26 cellular contexts compared by ENCODE assay signal in the genomic region with DNA sequence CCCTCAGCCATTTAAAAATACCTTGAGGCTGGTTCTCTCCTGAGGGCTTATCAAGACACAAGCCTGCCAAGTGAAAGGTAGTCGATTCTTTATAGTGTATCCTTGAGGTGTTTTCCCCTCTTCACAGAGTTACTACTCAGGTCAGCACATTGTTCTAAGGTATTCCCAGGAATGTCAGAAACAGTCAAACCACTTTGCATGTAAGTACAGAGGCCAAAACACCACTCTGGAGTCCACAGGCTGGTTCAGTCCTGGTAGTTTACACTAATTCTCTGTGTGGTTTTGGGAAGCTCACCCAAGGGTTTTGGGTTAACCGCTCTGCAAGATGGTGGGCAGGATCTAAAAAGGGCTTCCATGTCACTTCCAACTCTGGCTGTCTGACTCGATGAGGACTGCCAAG.
"Had no signal": no experiment of that assay in that cellular context is flagged by ENCODE, and none has a peak within 500 bp of the region (broad histone marks: within the 10 kb centered on the region; RNA-seq: fewer than 3 reads in every experiment).

No MANE protein-coding gene starts in this region.

- H3K9me3 Mint-ChIP-seq: nephron; neural progenitor cell; stimulated activated effector memory CD8-positive, alpha-beta T cell treated with anti-CD3 and anti-CD28 coated beads, Interleukin-12 subunit alpha, Interleukin-12 subunit beta, amount 100 ng/mL, for 72 hours had no signal

- H2AFZ ChIP-seq: neural progenitor cell, parathyroid adenoma had no signal

- H3K36me3 Mint-ChIP-seq: naive B cell; neural progenitor cell; stimulated activated effector memory CD8-positive, alpha-beta T cell treated with anti-CD3 and anti-CD28 coated beads, Interleukin-12 subunit alpha, Interleukin-12 subunit beta, amount 100 ng/mL, for 72 hours had no signal

- FAIRE-seq: endometrium, keratinocyte had no signal

- H3K4me3 ChIP-seq: coronary artery, esophagus squamous epithelium, lower lobe of right lung, neural progenitor cell, prostate gland, right atrium auricular region, thoracic aorta, tibial nerve, vagina had no signal

- H3K9ac ChIP-seq: neural progenitor cell, parathyroid adenoma had no signal

- H3K4me1 Mint-ChIP-seq: naive B cell; nephron; stimulated activated effector memory CD8-positive, alpha-beta T cell treated with anti-CD3 and anti-CD28 coated beads, Interleukin-12 subunit alpha, Interleukin-12 subunit beta, amount 100 ng/mL, for 72 hours had no signal

- H3K4me2 ChIP-seq: neural progenitor cell had no signal

- H3K27me3 Mint-ChIP-seq: naive B cell had no signal

- H3K27ac ChIP-seq: coronary artery, esophagus squamous epithelium, lower lobe of right lung, neural progenitor cell, parathyroid adenoma, prostate gland, right atrium auricular region, thoracic aorta, tibial nerve, vagina had no signal

- H3K79me2 ChIP-seq: parathyroid adenoma had no signal

- H3K4me1 ChIP-seq: esophagus squamous epithelium, lower lobe of right lung, parathyroid adenoma, prostate gland, right atrium auricular region, vagina had no signal

- ATAC-seq: left ventricle myocardium superior; lower lobe of right lung; sciatic nerve; stimulated activated effector memory CD8-positive, alpha-beta T cell treated with anti-CD3 and anti-CD28 coated beads, Interleukin-12 subunit alpha, Interleukin-12 subunit beta, amount 100 ng/mL, for 72 hours had no signal

- H3K36me3 ChIP-seq: esophagus squamous epithelium, lower lobe of right lung, neural progenitor cell, prostate gland, right atrium auricular region, thoracic aorta, tibial nerve, vagina had no signal

- H3K27ac Mint-ChIP-seq: naive B cell; nephron; neural progenitor cell; stimulated activated effector memory CD8-positive, alpha-beta T cell treated with anti-CD3 and anti-CD28 coated beads, Interleukin-12 subunit alpha, Interleukin-12 subunit beta, amount 100 ng/mL, for 72 hours had no signal

- H3K9me3 ChIP-seq: esophagus squamous epithelium, lower lobe of right lung, prostate gland, right atrium auricular region, thoracic aorta, tibial nerve, vagina had no signal

- H3K27me3 ChIP-seq: neural progenitor cell, right atrium auricular region, tibial nerve, vagina had no signal

- DNase-seq: dermis blood vessel endothelial cell; effector memory CD4-positive, alpha-beta T cell; erythroblast; esophagus squamous epithelium; foreskin melanocyte; glutamatergic neuron; hypothalamus; left ventricle myocardium superior; lower lobe of right lung; naive B cell; stimulated activated CD4-positive, alpha-beta T cell treated with anti-CD3 and anti-CD28 coated beads, Interleukin-2, amount 100 ng/mL, for 24 hours; stimulated activated CD4-positive, alpha-beta T cell treated with anti-CD3 and anti-CD28 coated beads, Interleukin-4, amount 100 ng/mL, for 24 hours; stimulated activated naive CD4-positive, alpha-beta T cell treated with Interleukin-2 at 50 U/mL for 16 hours had no signal

- H3K4me3 Mint-ChIP-seq: naive B cell; nephron; neural progenitor cell; stimulated activated effector memory CD8-positive, alpha-beta T cell treated with anti-CD3 and anti-CD28 coated beads, Interleukin-12 subunit alpha, Interleukin-12 subunit beta, amount 100 ng/mL, for 72 hours had no signal
